8 cellular contexts compared by ENCODE assay signal in genomic region chr12:53207042-53207441, GRCh38. TPM values are rescaled to one million over a fixed set of nuclear protein-coding genes. Genes with fewer than 3 reads are reported as not detected.
DNase-seq lines count a peak whose midpoint lies in the region; ATAC-seq and TF ChIP-seq lines count a peak whose summit lies in the region.

Gene ITGB7, minus strand, starts transcription at chr12:53207251. Its CDS starts 6,808 bp downstream, at chr12:53200443.

- DNase-seq in Right ventricle myocardium superior: peak; percentile 41
- DNase-seq in left ventricle myocardium inferior: no peak
- peak; percentile 49 for DNase-seq in activated T-cell treated with anti-CD3 and anti-CD28 coated beads for 4 hours
- no peak for DNase-seq in neuronal stem cell (ENCODE audit: low spot score)
- DNase-seq in NCI-H1436 treated with DMSO at 0.1 percent for 48 hours (lab: John Stamatoyannopoulos, UW): no peak
- DNase-seq in psoas muscle: no peak

- H3K14ac ChIP-seq in neuronal stem cell (ENCODE audit: low read length): no peak within 1 kb of the TSS

- H2AFZ ChIP-seq in Loucy (ENCODE audit: low read length) (no peak within 1 kb of the TSS; the same call in 1 of the 2 replicates), neuronal stem cell (ENCODE audit: low read length) (peak within 1 kb of the TSS; percentile 63)

- H3F3A ChIP-seq in Loucy (ENCODE audit: low read depth): no peaks in the 10 kb centered on the region

- no CpG with 5 or more reads among the region's 5 CpGs for WGBS in neuronal stem cell (ENCODE audit: extremely low coverage in 2 of 2, insufficient read length in 2 of 2, insufficient replicate concordance in 1 of 2), 2 donors
- 58 to 61% (median 60%) methylated on average over 5 of the region's 5 CpGs for WGBS in psoas muscle, 3 donors

- no peaks in the 10 kb centered on the region for H3K27me3 ChIP-seq in left ventricle myocardium inferior (ENCODE audit: low read depth)
- no peaks in the 10 kb centered on the region for H3K27me3 ChIP-seq in Loucy (ENCODE audit: insufficient read depth, low read length, poor library complexity, severe bottlenecking)
- peaks cover 0 to 25% (median 0%) of the 10 kb centered on the region in 3 experiments for H3K27me3 ChIP-seq in neuronal stem cell (ENCODE audit: control insufficient read depth in 3 of 3, insufficient read depth in 3 of 3, low read depth in 1 of 3, low read length in 3 of 3)
- no peaks in the 10 kb centered on the region for H3K27me3 ChIP-seq in psoas muscle (ENCODE audit: insufficient read depth in 3 of 3, low read length in 2 of 3)

- no peak within 1 kb of the TSS for H2BK5ac ChIP-seq in neuronal stem cell (ENCODE audit: low read length)

- no peak for ATAC-seq in Right ventricle myocardium superior (ENCODE audit: poor library complexity)
- ATAC-seq in HG03521 (IDR thresholded peaks at IDR 0.05; ENCODE audit: unreplicated experiment): no peak
- no peak for ATAC-seq in psoas muscle

- no peaks in the 10 kb centered on the region for H3K79me1 ChIP-seq in neuronal stem cell (ENCODE audit: low read depth, low read length)

- H3K23ac ChIP-seq in neuronal stem cell (ENCODE audit: low read depth, low read length, poor library complexity): no peak within 1 kb of the TSS

- no peak within 1 kb of the TSS for H4K8ac ChIP-seq in neuronal stem cell (ENCODE audit: low read depth, low read length)

- H2BK12ac ChIP-seq in neuronal stem cell (ENCODE audit: low read length): no peak within 1 kb of the TSS

- H3K36me3 ChIP-seq in left ventricle myocardium inferior (peaks cover 24% of the 10 kb centered on the region), Loucy (ENCODE audit: insufficient read depth, low read length) (no peaks in the 10 kb centered on the region), neuronal stem cell (replicated peaks in 1 of 2; ENCODE audit: control insufficient read depth in 2 of 2, insufficient read depth in 2 of 2, low read length in 2 of 2) (no peaks in the 10 kb centered on the region), psoas muscle (ENCODE audit: insufficient read depth in 1 of 2, low read depth in 1 of 2) (peaks cover 0 to 21% of the 10 kb centered on the region in 2 donors)

- H3K79me2 ChIP-seq in Loucy (ENCODE audit: insufficient read depth, low read length): no peaks in the 10 kb centered on the region

- H3K9ac ChIP-seq in Loucy (ENCODE audit: low read depth, low read length, poor library complexity, severe bottlenecking): peak within 1 kb of the TSS; percentile 5
- H3K9ac ChIP-seq in neuronal stem cell (ENCODE audit: low read depth, low read length, poor library complexity): no peak within 1 kb of the TSS

- no peak within 1 kb of the TSS for H3K18ac ChIP-seq in neuronal stem cell (ENCODE audit: low read length)

- intact Hi-C loops in Right ventricle myocardium superior (cut with DNase I): no loop called here
- intact Hi-C loops in left ventricle myocardium inferior (cut with micrococcal nuclease): no loop called here
- intact Hi-C loops in psoas muscle (cut with DNase I): no loop called here

- no peak within 1 kb of the TSS for H3K27ac ChIP-seq in left ventricle myocardium inferior (replicated peaks)
- H3K27ac ChIP-seq in neuronal stem cell (replicated peaks; ENCODE audit: low read length): no peak within 1 kb of the TSS
- H3K27ac ChIP-seq in psoas muscle: no peak within 1 kb of the TSS

- no peak within 1 kb of the TSS for H2BK15ac ChIP-seq in neuronal stem cell (ENCODE audit: low read length)

- no peak within 1 kb of the TSS for H3K4ac ChIP-seq in neuronal stem cell (ENCODE audit: low read length)

- TF ChIP-seq CTCF in left ventricle myocardium inferior (IDR thresholded peaks at IDR 0.05; ENCODE audit: borderline replicate concordance) (no peak), Loucy (conservative IDR thresholded peaks at IDR 0.05; ENCODE audit: low read length) (no peak), psoas muscle (IDR thresholded peaks at IDR 0.05) (no peak)

- no peaks in the 10 kb centered on the region for H4K20me1 ChIP-seq in Loucy (ENCODE audit: insufficient read depth, low read length, poor library complexity, severe bottlenecking)

- H3K4me2 ChIP-seq in Loucy (ENCODE audit: low read depth, low read length, poor library complexity, severe bottlenecking) (no peak within 1 kb of the TSS), neuronal stem cell (ENCODE audit: insufficient read depth, low read length, poor library complexity, severe bottlenecking) (no peak within 1 kb of the TSS)

- H3K4me3 ChIP-seq in left ventricle myocardium inferior (no peak within 1 kb of the TSS), Loucy (ENCODE audit: low read length, poor library complexity, severe bottlenecking) (no peak within 1 kb of the TSS), neuronal stem cell (ENCODE audit: low read length in 2 of 2) (no peak within 1 kb of the TSS), psoas muscle (no peak within 1 kb of the TSS)

- H2BK120ac ChIP-seq in neuronal stem cell (ENCODE audit: low read depth, low read length): no peak within 1 kb of the TSS

- H4K91ac ChIP-seq in neuronal stem cell (ENCODE audit: low read depth, low read length, poor library complexity): no peak within 1 kb of the TSS

- no peaks in the 10 kb centered on the region for H3K9me2 ChIP-seq in Loucy (replicated peaks; ENCODE audit: low read depth, low read length)

- H2AK5ac ChIP-seq in neuronal stem cell (ENCODE audit: low read depth, low read length): no peak within 1 kb of the TSS

- H3K9me3 ChIP-seq in left ventricle myocardium inferior (replicated peaks) (no peaks in the 10 kb centered on the region), Loucy (ENCODE audit: insufficient read depth, low read depth, low read length) (no peaks in the 10 kb centered on the region), neuronal stem cell (replicated peaks in 1 of 2; ENCODE audit: control insufficient read depth in 2 of 2, insufficient read depth in 1 of 2, low read depth in 1 of 2, low read length in 2 of 2) (no peaks in the 10 kb centered on the region), psoas muscle (no peaks in the 10 kb centered on the region)

- peaks cover 17% of the 10 kb centered on the region for H3K4me1 ChIP-seq in left ventricle myocardium inferior
- H3K4me1 ChIP-seq in Loucy (ENCODE audit: insufficient read depth, low read length, poor library complexity, severe bottlenecking): peaks cover 32% of the 10 kb centered on the region
- H3K4me1 ChIP-seq in neuronal stem cell (ENCODE audit: control insufficient read depth in 2 of 2, insufficient read depth in 1 of 2, low read depth in 1 of 2, low read length in 2 of 2): peaks cover 1 to 2% of the 10 kb centered on the region in 2 donors
- H3K4me1 ChIP-seq in psoas muscle: no peaks in the 10 kb centered on the region

RNA-seq across cellular contexts. Expression of gene ITGB7, which starts in this region (rescaled TPM):
- total RNA-seq in Right ventricle myocardium superior (0.97 TPM), left ventricle myocardium inferior (1.1 TPM), psoas muscle (1 to 10 TPM in 2 of 4 donors, under 1 TPM in 2; 0.40 to 1.6 (median 0.94) TPM)
- polyA plus RNA-seq in neuronal stem cell (2013, experiment 1 of 2): 0.07 TPM
- 0.03 TPM for polyA plus RNA-seq in neuronal stem cell (2013, experiment 2 of 2)
- polyA plus RNA-seq in psoas muscle: under 1 TPM; 0.19 to 0.73 (median 0.35) TPM

Comparison
In these comparisons a context has a peak if more than half of its experiments do, and no peak if none do; other contexts are left out.
1. Peak in DNase-seq in Right ventricle myocardium superior; RNA of the gene not detected or under 1 TPM.